ENCODE assay signal across 1 cellular context in the genomic region with DNA sequence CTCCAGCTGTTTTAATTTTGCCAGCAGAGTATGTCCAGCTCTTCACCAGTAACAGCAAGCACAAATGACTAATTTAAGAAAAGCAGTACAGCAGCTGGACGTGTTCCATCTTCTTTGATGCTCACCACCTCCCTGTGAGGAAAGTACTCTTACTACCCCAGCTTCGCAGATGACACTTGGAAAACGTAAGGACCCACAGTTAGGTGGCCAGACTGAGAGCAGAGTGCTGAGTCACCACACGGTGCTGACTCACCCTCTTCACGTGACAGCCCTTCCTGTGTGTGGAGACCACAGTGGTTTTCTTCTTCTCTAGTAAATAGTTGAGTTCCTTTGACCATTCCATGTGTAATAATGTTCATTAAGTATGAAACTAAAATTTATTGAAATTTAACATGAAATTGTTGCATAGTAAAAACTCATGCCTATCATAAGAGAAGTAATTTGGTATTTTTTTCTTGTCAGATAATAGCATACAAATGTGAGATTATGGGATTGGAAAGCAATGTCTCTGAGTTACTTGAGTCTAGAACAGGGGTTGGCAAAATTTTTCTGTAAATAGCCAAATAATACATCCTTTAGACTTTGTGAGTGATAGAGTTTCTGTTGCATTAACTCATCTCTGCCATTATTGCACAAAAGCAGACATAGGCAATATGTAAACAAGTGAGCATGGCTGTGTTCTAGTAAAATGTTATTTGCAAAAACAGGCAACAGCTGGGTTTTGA.
A peak's percentile ranks its signal among the peaks of the same experiment; 100 is the strongest.
TF ChIP-seq lines count a peak whose summit lies in the region.

No MANE protein-coding gene starts in this region.

TF ChIP-seq in HepG2, 621 proteins besides CTCF, POLR2A, EP300 and RAD21 (continued from another document and continues in another):
- no peak for TF ChIP-seq HNRNPL (IDR thresholded peaks at IDR 0.05; ENCODE audit: low read depth, low read length)
- TF ChIP-seq ZSCAN31 (CRISPR knock-in tag; IDR thresholded peaks at IDR 0.05; ENCODE audit: low read depth) = no peak
- peak; percentile 75; the same call in 1 of the 2 replicates for TF ChIP-seq SATB2 (CRISPR knock-in tag; IDR thresholded peaks at IDR 0.05)
- peak; percentile 39; the same call in 1 of the 2 replicates for TF ChIP-seq ZNF792 (CRISPR knock-in tag; IDR thresholded peaks at IDR 0.05)
- TF ChIP-seq ZNF317 (CRISPR knock-in tag; IDR thresholded peaks at IDR 0.05) = no peak
- TF ChIP-seq, protein P1, sequence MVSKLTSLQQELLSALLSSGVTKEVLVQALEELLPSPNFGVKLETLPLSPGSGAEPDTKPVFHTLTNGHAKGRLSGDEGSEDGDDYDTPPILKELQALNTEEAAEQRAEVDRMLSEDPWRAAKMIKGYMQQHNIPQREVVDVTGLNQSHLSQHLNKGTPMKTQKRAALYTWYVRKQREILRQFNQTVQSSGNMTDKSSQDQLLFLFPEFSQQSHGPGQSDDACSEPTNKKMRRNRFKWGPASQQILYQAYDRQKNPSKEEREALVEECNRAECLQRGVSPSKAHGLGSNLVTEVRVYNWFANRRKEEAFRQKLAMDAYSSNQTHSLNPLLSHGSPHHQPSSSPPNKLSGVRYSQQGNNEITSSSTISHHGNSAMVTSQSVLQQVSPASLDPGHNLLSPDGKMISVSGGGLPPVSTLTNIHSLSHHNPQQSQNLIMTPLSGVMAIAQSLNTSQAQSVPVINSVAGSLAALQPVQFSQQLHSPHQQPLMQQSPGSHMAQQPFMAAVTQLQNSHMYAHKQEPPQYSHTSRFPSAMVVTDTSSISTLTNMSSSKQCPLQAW (CRISPR knock-in tag; IDR thresholded peaks at IDR 0.05) = peak; percentile 79
- 0 out of 2 replicates have a peak, but pooled peaks have one; percentile 65 for TF ChIP-seq ZNF761 (CRISPR knock-in tag; conservative IDR thresholded peaks at IDR 0.05)
- TF ChIP-seq ZNF781 (CRISPR knock-in tag; IDR thresholded peaks at IDR 0.05; ENCODE audit: borderline replicate concordance, not compliant biosample characterization) = peak; percentile 49
- peak; percentile 82 for TF ChIP-seq IRF2 (CRISPR knock-in tag; IDR thresholded peaks at IDR 0.05)
- TF ChIP-seq RARA (CRISPR knock-in tag; IDR thresholded peaks at IDR 0.05) = peak; percentile 64
- peak; percentile 73 for TF ChIP-seq SALL1 (CRISPR knock-in tag; IDR thresholded peaks at IDR 0.05)
- no peak for TF ChIP-seq ZNF180 (CRISPR knock-in tag; IDR thresholded peaks at IDR 0.05; ENCODE audit: borderline replicate concordance, low read depth)
- TF ChIP-seq GATAD2A (CRISPR knock-in tag; IDR thresholded peaks at IDR 0.05) = peak; percentile 93
- peak; percentile 67 for TF ChIP-seq THAP11 (CRISPR knock-in tag; IDR thresholded peaks at IDR 0.05)
- peak; percentile 86; the same call in 1 of the 2 replicates for TF ChIP-seq ETV5 (CRISPR knock-in tag; IDR thresholded peaks at IDR 0.05; ENCODE audit: borderline replicate concordance)
- no peak for TF ChIP-seq MYC (CRISPR knock-in tag; IDR thresholded peaks at IDR 0.05; ENCODE audit: borderline replicate concordance)
- TF ChIP-seq ZNF329 (CRISPR knock-in tag; IDR thresholded peaks at IDR 0.05; ENCODE audit: low read depth) = no peak
- TF ChIP-seq DNMT3B (CRISPR knock-in tag; conservative IDR thresholded peaks at IDR 0.05) = 0 out of 2 replicates have a peak, but pooled peaks have one; percentile 16
- TF ChIP-seq HOXA5 (CRISPR knock-in tag; IDR thresholded peaks at IDR 0.05) = peak; percentile 65
- no peak for TF ChIP-seq MLLT10 (CRISPR knock-in tag; IDR thresholded peaks at IDR 0.05)
- 0 out of 2 replicates have a peak, but pooled peaks have one; percentile 66 for TF ChIP-seq ZNF556 (CRISPR knock-in tag; IDR thresholded peaks at IDR 0.05; ENCODE audit: borderline replicate concordance)
- TF ChIP-seq ZNF12 (CRISPR knock-in tag; IDR thresholded peaks at IDR 0.05) = peak; percentile 65; the same call in 1 of the 2 replicates
- peak; percentile 44; the same call in 1 of the 2 replicates for TF ChIP-seq SP5 (CRISPR knock-in tag; IDR thresholded peaks at IDR 0.05; ENCODE audit: borderline replicate concordance, low read depth)
- TF ChIP-seq ZNF644 (CRISPR knock-in tag; IDR thresholded peaks at IDR 0.05; ENCODE audit: low read depth) = peak; percentile 97
- 0 out of 2 replicates have a peak, but pooled peaks have one; percentile 23 for TF ChIP-seq PHF20 (CRISPR knock-in tag; IDR thresholded peaks at IDR 0.05)
- TF ChIP-seq, protein P2, sequence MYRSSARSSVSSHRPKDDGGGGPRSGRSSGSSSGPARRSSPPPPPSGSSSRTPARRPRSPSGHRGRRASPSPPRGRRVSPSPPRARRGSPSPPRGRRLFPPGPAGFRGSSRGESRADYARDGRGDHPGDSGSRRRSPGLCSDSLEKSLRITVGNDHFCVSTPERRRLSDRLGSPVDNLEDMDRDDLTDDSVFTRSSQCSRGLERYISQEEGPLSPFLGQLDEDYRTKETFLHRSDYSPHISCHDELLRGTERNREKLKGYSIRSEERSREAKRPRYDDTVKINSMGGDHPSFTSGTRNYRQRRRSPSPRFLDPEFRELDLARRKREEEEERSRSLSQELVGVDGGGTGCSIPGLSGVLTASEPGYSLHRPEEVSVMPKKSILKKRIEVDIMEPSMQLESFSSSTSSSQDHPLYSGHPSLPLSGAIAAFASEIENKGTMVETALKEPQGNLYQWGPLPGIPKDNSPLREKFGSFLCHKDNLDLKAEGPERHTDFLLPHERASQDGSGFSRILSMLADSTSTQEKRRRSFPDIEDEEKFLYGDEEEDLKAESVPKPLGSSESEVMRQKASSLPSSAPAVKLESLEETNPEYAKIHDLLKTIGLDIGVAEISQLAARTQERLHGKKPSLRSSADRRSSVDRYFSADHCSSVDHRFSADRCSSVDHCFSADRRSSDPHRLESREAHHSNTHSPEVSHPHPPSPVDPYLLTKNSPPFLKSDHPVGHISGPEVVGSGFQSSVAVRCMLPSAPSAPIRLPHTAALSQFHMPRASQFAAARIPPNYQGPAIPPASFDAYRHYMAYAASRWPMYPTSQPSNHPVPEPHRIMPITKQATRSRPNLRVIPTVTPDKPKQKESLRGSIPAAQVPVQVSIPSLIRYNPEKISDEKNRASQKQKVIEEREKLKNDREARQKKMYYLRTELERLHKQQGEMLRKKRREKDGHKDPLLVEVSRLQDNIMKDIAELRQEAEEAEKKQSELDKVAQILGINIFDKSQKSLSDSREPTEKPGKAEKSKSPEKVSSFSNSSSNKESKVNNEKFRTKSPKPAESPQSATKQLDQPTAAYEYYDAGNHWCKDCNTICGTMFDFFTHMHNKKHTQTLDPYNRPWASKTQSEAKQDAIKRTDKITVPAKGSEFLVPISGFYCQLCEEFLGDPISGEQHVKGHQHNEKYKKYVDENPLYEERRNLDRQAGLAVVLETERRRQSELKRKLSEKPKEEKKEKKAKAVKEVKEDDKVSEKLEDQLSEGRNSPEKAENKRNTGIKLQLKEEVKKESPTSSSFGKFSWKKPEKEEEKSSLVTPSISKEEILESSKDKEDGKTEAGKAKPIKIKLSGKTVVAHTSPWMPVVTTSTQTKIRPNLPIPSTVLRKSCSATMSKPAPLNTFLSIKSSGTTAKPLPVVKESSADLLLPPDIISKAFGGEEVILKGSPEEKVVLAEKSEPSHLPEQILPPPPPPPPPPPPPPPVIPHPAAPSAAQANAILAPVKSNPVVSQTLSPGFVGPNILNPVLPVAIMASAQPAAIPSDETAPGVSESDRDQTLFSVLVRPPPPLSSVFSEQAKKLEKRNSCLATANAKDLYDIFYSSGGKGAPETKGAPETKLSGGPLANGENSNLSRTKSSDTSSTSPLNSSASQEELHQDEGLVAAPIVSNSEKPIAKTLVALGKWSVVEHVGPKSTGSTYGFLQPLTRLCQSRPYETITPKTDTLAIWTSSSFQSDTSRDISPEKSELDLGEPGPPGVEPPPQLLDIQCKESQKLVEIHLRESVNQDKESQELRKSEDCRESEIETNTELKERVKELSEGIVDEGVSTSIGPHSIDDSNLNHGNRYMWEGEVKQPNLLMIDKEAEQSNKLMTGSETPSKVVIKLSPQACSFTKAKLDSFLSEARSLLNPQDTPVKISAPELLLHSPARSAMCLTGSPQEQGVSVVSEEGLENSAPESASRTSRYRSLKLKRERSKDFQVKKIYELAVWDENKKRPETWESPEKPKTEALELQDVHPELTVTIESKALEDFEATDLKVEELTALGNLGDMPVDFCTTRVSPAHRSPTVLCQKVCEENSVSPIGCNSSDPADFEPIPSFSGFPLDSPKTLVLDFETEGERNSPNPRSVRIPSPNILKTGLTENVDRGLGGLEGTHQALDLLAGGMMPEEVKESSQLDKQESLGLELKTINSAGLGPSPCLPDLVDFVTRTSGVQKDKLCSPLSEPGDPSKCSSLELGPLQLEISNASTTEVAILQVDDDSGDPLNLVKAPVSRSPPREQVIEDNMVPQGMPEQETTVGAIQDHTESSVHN (CRISPR knock-in tag; IDR thresholded peaks at IDR 0.05) = 0 out of 2 replicates have a peak, but pooled peaks have one; percentile 45
- TF ChIP-seq, protein P3, sequence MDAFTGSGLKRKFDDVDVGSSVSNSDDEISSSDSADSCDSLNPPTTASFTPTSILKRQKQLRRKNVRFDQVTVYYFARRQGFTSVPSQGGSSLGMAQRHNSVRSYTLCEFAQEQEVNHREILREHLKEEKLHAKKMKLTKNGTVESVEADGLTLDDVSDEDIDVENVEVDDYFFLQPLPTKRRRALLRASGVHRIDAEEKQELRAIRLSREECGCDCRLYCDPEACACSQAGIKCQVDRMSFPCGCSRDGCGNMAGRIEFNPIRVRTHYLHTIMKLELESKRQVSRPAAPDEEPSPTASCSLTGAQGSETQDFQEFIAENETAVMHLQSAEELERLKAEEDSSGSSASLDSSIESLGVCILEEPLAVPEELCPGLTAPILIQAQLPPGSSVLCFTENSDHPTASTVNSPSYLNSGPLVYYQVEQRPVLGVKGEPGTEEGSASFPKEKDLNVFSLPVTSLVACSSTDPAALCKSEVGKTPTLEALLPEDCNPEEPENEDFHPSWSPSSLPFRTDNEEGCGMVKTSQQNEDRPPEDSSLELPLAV (CRISPR knock-in tag; conservative IDR thresholded peaks at IDR 0.05; ENCODE audit: low read depth) = no peak
- peak; percentile 81; the same call in 1 of the 2 replicates for TF ChIP-seq KDM3A (CRISPR knock-in tag; IDR thresholded peaks at IDR 0.05; ENCODE audit: low read depth)
- TF ChIP-seq CREB1 (IDR thresholded peaks at IDR 0.05) = peak; percentile 67
- TF ChIP-seq CREB1 (CRISPR knock-in tag; IDR thresholded peaks at IDR 0.05) = no peak
- peak; percentile 36; the same call in 1 of the 2 replicates for TF ChIP-seq ZKSCAN8 (CRISPR knock-in tag; IDR thresholded peaks at IDR 0.05; ENCODE audit: borderline replicate concordance)
- TF ChIP-seq, protein P4, sequence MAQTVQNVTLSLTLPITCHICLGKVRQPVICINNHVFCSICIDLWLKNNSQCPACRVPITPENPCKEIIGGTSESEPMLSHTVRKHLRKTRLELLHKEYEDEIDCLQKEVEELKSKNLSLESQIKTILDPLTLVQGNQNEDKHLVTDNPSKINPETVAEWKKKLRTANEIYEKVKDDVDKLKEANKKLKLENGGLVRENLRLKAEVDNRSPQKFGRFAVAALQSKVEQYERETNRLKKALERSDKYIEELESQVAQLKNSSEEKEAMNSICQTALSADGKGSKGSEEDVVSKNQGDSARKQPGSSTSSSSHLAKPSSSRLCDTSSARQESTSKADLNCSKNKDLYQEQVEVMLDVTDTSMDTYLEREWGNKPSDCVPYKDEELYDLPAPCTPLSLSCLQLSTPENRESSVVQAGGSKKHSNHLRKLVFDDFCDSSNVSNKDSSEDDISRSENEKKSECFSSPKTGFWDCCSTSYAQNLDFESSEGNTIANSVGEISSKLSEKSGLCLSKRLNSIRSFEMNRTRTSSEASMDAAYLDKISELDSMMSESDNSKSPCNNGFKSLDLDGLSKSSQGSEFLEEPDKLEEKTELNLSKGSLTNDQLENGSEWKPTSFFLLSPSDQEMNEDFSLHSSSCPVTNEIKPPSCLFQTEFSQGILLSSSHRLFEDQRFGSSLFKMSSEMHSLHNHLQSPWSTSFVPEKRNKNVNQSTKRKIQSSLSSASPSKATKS (CRISPR knock-in tag; IDR thresholded peaks at IDR 0.05) = no peak
- peak; percentile 86; the same call in 1 of the 2 replicates for TF ChIP-seq MXD4 (CRISPR knock-in tag; IDR thresholded peaks at IDR 0.05)
- TF ChIP-seq, protein P5, sequence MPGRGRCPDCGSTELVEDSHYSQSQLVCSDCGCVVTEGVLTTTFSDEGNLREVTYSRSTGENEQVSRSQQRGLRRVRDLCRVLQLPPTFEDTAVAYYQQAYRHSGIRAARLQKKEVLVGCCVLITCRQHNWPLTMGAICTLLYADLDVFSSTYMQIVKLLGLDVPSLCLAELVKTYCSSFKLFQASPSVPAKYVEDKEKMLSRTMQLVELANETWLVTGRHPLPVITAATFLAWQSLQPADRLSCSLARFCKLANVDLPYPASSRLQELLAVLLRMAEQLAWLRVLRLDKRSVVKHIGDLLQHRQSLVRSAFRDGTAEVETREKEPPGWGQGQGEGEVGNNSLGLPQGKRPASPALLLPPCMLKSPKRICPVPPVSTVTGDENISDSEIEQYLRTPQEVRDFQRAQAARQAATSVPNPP (CRISPR knock-in tag; IDR thresholded peaks at IDR 0.05) = no peak
- peak; percentile 100 for TF ChIP-seq MAFG (CRISPR knock-in tag; IDR thresholded peaks at IDR 0.05)
- TF ChIP-seq EHMT2 (IDR thresholded peaks at IDR 0.05; ENCODE audit: borderline replicate concordance, low read depth, low read length) = peak; percentile 78
- no peak for TF ChIP-seq ZNF773 (CRISPR knock-in tag; IDR thresholded peaks at IDR 0.05; ENCODE audit: borderline replicate concordance)
- peak; percentile 74; the same call in 1 of the 2 replicates for TF ChIP-seq YEATS2 (CRISPR knock-in tag; IDR thresholded peaks at IDR 0.05; ENCODE audit: borderline replicate concordance)
- no peak for TF ChIP-seq ONECUT2 (CRISPR knock-in tag; IDR thresholded peaks at IDR 0.05)
- peak; percentile 69 for TF ChIP-seq ELF3 (CRISPR knock-in tag; IDR thresholded peaks at IDR 0.05)
- TF ChIP-seq ZNF614 (CRISPR knock-in tag; IDR thresholded peaks at IDR 0.05; ENCODE audit: borderline replicate concordance) = peak; percentile 93
- TF ChIP-seq ZNF550 (CRISPR knock-in tag; IDR thresholded peaks at IDR 0.05; ENCODE audit: borderline replicate concordance) = no peak
